Comparison of ENCODE assay signal across 9 cellular contexts in the genomic region with DNA sequence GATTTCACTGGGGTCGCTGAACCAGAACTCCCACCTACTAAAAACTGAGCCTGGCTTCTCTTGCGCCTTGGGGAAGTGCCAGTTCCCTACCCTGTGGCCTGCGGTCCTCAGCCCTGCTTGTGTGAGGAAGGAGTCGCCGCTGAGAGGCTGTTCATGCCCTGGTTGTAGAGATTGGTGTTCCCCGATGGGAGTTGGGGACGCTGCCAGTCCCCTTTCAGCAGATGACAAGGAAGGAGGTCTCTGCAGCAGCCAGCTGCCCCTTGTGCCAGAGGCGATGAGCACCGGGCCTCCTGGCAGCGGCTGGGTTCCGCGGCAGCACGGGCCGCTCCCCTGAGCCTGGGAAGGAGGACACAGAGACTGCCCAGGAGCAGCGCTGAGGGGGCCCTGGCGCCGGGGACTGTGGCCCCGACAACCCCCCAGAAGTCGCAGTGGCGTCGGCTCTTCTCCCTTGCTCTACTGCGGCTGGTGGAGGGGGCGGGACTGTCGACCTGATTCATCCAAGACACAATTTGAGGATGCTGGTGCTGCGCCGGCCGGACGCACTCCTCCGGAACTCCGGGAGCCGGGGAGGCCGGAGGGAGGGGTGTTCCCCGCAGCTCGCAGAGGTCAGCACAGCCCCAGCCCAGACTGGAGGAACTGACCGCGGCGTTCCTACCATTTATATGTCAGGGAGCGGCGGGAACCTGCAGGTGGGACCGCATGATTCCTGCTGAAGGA. TPM values are rescaled to one million over a fixed set of nuclear protein-coding genes. Genes with fewer than 3 reads are reported as not detected.
DNase-seq lines count a peak whose midpoint lies in the region; ATAC-seq and TF ChIP-seq lines count a peak whose summit lies in the region.
"Had no signal": no experiment of that assay in that cellular context is flagged by ENCODE, and none has a peak within 500 bp of the region (broad histone marks: within the 10 kb centered on the region; RNA-seq: fewer than 3 reads in every experiment).

No MANE protein-coding gene starts in this region.

- in situ Hi-C loops in astrocyte of the spinal cord (cut with HindIII; ENCODE audit: low sequenced_read_pairs) = no loop called here

- TF ChIP-seq POLR2A in testis (IDR thresholded peaks at IDR 0.05) = no peak
- TF ChIP-seq POLR2A in erythroblast (IDR thresholded peaks at IDR 0.05; ENCODE audit: low read length) = no peak

- TF ChIP-seq CTCF in GM12865 (IDR thresholded peaks at IDR 0.05; ENCODE audit: insufficient read depth, low read depth, low read length, missing control alignments) (no peak), astrocyte of the spinal cord (IDR thresholded peaks at IDR 0.05; ENCODE audit: low read depth, low read length) (no peak), testis (IDR thresholded peaks at IDR 0.05) (no peak)

- H3K27me3 ChIP-seq in layer of hippocampus (ENCODE audit: control insufficient read depth, insufficient read depth, low read length) (no peaks in the 10 kb centered on the region), testis (no peaks in the 10 kb centered on the region)

- ATAC-seq in GM21526 (IDR thresholded peaks at IDR 0.05; ENCODE audit: low FRiP score, unreplicated experiment) = no peak
- ATAC-seq in GM21528 (IDR thresholded peaks at IDR 0.05; ENCODE audit: low FRiP score, unreplicated experiment) = no peak

- H3K4me3 ChIP-seq in GM12865 (ENCODE audit: low read depth, low read length) = peak overlapping the region; percentile 60
- peak overlapping the region; percentile 27 for H3K4me3 ChIP-seq in astrocyte of the spinal cord (ENCODE audit: low read depth, low read length)
- H3K4me3 ChIP-seq in testis = peak overlapping the region; percentile 32 to 47
- H3K4me3 ChIP-seq: PC-9 had no signal

- no peaks in the 10 kb centered on the region for H3K36me3 ChIP-seq in testis (ENCODE audit: low read depth, missing control alignments)

- 13 to 22% methylated on average over 11 to 40 of the region's 40 CpGs for whole genome bisulfite sequencing in testis, 2 donors

- H3K9me3 ChIP-seq in testis = no peaks in the 10 kb centered on the region

- peak; percentile 26 for DNase-seq in GM12865 (ENCODE audit: low read depth)
- DNase-seq in KG1 (lab: John Stamatoyannopoulos, UW) = peak; percentile 71
- DNase-seq in astrocyte of the spinal cord (ENCODE audit: low read depth, low spot score) = peak; percentile 45
- no peak for DNase-seq in testis
- DNase-seq in erythroblast (lab: John Stamatoyannopoulos, UW) = no peak

- H3K4me1 ChIP-seq in testis = peaks cover 17% of the 10 kb centered on the region

- H3K27ac ChIP-seq in layer of hippocampus (ENCODE audit: low read depth, low read length) (peak overlapping the region; percentile 64), testis (peak overlapping the region; percentile 26 to 77)
- H3K27ac ChIP-seq: PC-9 had no signal

- intact Hi-C loops in testis (cut with DNase I; ENCODE audit: low total_unique reads) = no loop called here

RNA-seq across cellular contexts. Expression of a gene that starts 12.0 kb away (rescaled TPM):
- total RNA-seq in testis = 1 to 10 TPM; 2.8 to 3.8 TPM
- 2.5 TPM for polyA plus RNA-seq in testis (ENCODE audit: insufficient read depth, low read depth, low replicate concordance)
- total RNA-seq: PC-9 had no signal

RNA-seq across cellular contexts. Expression of a gene that starts 12.0 kb away (rescaled TPM):
- total RNA-seq in testis = 10 to 100 TPM; 27.6 to 63.6 TPM
- polyA plus RNA-seq in testis (ENCODE audit: insufficient read depth, low read depth, low replicate concordance) = 148 TPM
- total RNA-seq: PC-9 had no signal

RNA-seq across cellular contexts. Expression of a gene that starts 41.7 kb away (rescaled TPM):
- 1 to 10 TPM; 5.4 to 6.9 TPM for total RNA-seq in testis
- polyA plus RNA-seq in testis (ENCODE audit: insufficient read depth, low read depth, low replicate concordance) = 15.4 TPM

Comparison
In these comparisons a context has a peak if more than half of its experiments do, and no peak if none do; other contexts are left out.
1. DNase-seq: peak in GM12865 (single experiment), KG1 (single experiment) and astrocyte of the spinal cord (single experiment); none in testis (single experiment) and erythroblast (0 of 2).
2. Peak in every context shown above with its lines, with median percentiles within 50 percentile points of each other: H3K4me3 ChIP-seq.